21 cellular contexts compared by ENCODE assay signal in the genomic region with DNA sequence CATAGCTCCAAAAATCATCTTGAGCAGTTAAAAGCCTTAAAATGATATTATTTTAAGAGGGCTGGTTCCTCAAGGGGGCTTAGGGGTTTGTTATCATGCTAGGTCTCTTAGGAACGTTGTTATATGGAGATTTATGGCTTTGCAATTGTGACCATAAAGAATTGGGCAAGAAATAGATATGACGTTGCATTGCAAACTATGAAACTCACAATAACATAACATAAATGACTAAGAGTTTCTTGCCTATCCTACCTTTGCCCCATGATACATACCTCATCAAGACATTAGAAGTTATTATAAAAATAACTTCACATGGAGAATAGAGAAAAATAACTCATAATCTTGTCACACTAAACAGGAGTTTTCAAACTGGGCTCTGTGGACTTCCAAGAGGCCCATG.
"Had no signal": no experiment of that assay in that cellular context is flagged by ENCODE, and none has a peak within 500 bp of the region (broad histone marks: within the 10 kb centered on the region; RNA-seq: fewer than 3 reads in every experiment).

No MANE protein-coding gene starts in this region.

- H3K4me3 ChIP-seq: colonic mucosa, esophagus squamous epithelium, gastrocnemius medialis, heart right ventricle, left ventricle myocardium inferior, lower lobe of right lung had no signal

- DNase-seq: colonic mucosa; cortex of kidney; effector CD8-positive, alpha-beta T cell; effector memory CD8-positive, alpha-beta T cell; endodermal cell; erythroblast; esophagus squamous epithelium; foreskin keratinocyte; gastrocnemius medialis; glutamatergic neuron; head of caudate nucleus; heart right ventricle; hippocampal formation; left cardiac atrium; left ventricle myocardium inferior; lower lobe of right lung; mesenchymal stem cell; naive thymus-derived CD4-positive, alpha-beta T cell had no signal

- H3K27ac ChIP-seq: colonic mucosa, epithelial cell of prostate, esophagus squamous epithelium, foreskin keratinocyte, gastrocnemius medialis, heart right ventricle, left ventricle myocardium inferior, lower lobe of right lung had no signal

- ATAC-seq: effector memory CD8-positive, alpha-beta T cell; esophagus mucosa; foreskin keratinocyte; gastrocnemius medialis; heart right ventricle; left cardiac atrium; left lobe of liver; lower lobe of right lung; naive thymus-derived CD4-positive, alpha-beta T cell had no signal

- H3K4me1 ChIP-seq: colonic mucosa, esophagus squamous epithelium, gastrocnemius medialis, lower lobe of right lung had no signal

- H3K36me3 ChIP-seq: colonic mucosa, esophagus squamous epithelium, gastrocnemius medialis, heart right ventricle, left ventricle myocardium inferior, lower lobe of right lung had no signal

- H3K27me3 ChIP-seq: colonic mucosa, esophagus squamous epithelium, foreskin keratinocyte, gastrocnemius medialis had no signal

- H3K9me3 ChIP-seq: colonic mucosa, esophagus squamous epithelium, gastrocnemius medialis, heart right ventricle, left ventricle myocardium inferior, lower lobe of right lung had no signal
